ENCODE assay signal across 1 cellular context in genomic region chr2:24360050-24360962, GRCh38.
A peak's percentile ranks its signal among the peaks of the same experiment; 100 is the strongest.
TF ChIP-seq lines count a peak whose summit lies in the region.

TSS of gene ITSN2 (minus strand) at chr2:24360536. CDS start at chr2:24328082, 32,454 bp downstream.

TF ChIP-seq in HEK293, 187 proteins besides CTCF, POLR2A, EP300 and RAD21 (continued from another document and continues in another):
- TF ChIP-seq, protein P1, sequence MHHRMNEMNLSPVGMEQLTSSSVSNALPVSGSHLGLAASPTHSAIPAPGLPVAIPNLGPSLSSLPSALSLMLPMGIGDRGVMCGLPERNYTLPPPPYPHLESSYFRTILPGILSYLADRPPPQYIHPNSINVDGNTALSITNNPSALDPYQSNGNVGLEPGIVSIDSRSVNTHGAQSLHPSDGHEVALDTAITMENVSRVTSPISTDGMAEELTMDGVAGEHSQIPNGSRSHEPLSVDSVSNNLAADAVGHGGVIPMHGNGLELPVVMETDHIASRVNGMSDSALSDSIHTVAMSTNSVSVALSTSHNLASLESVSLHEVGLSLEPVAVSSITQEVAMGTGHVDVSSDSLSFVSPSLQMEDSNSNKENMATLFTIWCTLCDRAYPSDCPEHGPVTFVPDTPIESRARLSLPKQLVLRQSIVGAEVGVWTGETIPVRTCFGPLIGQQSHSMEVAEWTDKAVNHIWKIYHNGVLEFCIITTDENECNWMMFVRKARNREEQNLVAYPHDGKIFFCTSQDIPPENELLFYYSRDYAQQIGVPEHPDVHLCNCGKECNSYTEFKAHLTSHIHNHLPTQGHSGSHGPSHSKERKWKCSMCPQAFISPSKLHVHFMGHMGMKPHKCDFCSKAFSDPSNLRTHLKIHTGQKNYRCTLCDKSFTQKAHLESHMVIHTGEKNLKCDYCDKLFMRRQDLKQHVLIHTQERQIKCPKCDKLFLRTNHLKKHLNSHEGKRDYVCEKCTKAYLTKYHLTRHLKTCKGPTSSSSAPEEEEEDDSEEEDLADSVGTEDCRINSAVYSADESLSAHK (tag by site-specific recombination; IDR thresholded peaks at IDR 0.05): 0 out of 2 replicates have a peak, but pooled peaks have one; percentile 29
- TF ChIP-seq ZNF112 (tag by site-specific recombination; IDR thresholded peaks at IDR 0.05) (no peak), ZBTB21 (tag by site-specific recombination; IDR thresholded peaks at IDR 0.05) (no peak), GLIS1 (tag by site-specific recombination; IDR thresholded peaks at IDR 0.05) (peak; percentile 67), ZXDB (tag by site-specific recombination; IDR thresholded peaks at IDR 0.05) (peak; percentile 35; the same call in 1 of the 2 replicates), ZNF555 (tag by site-specific recombination; conservative IDR thresholded peaks at IDR 0.05) (no peak), ZNF266 (tag by site-specific recombination; IDR thresholded peaks at IDR 0.05; ENCODE audit: low read depth) (no peak), ZNF16 (tag by site-specific recombination; IDR thresholded peaks at IDR 0.05; ENCODE audit: low read depth) (no peak), ZNF830 (tag by site-specific recombination; IDR thresholded peaks at IDR 0.05; ENCODE audit: low read depth) (no peak), ZNF626 (tag by site-specific recombination; IDR thresholded peaks at IDR 0.05) (no peak), ZNF2 (tag by site-specific recombination; IDR thresholded peaks at IDR 0.05) (0 out of 2 replicates have a peak, but pooled peaks have one; percentile 19), GFI1B (tag by site-specific recombination; IDR thresholded peaks at IDR 0.05) (no peak), ZNF521 (tag by site-specific recombination; IDR thresholded peaks at IDR 0.05) (no peak), ZNF341 (tag by site-specific recombination; IDR thresholded peaks at IDR 0.05; ENCODE audit: low read depth) (peak; percentile 96), ZNF248 (tag by site-specific recombination; IDR thresholded peaks at IDR 0.05) (no peak), GLI2 (tag by site-specific recombination; IDR thresholded peaks at IDR 0.05; ENCODE audit: borderline replicate concordance, low read depth) (no peak), ZIC2 (tag by site-specific recombination; IDR thresholded peaks at IDR 0.05) (peak; percentile 74), ZNF19 (tag by site-specific recombination; IDR thresholded peaks at IDR 0.05; ENCODE audit: low read depth) (no peak), ZBTB20 (tag by site-specific recombination; IDR thresholded peaks at IDR 0.05) (peak; percentile 86), ZNF529 (tag by site-specific recombination; IDR thresholded peaks at IDR 0.05; ENCODE audit: insufficient replicate concordance) (no peak), WT1 (tag by site-specific recombination; IDR thresholded peaks at IDR 0.05) (no peak), ZNF426 (tag by site-specific recombination; IDR thresholded peaks at IDR 0.05) (no peak), ZNF561 (tag by site-specific recombination; IDR thresholded peaks at IDR 0.05; ENCODE audit: borderline replicate concordance) (no peak; the same call in 1 of the 2 replicates), REST (tag by site-specific recombination; IDR thresholded peaks at IDR 0.05) (peak; percentile 36; the same call in 1 of the 2 replicates), ZNF549 (tag by site-specific recombination; IDR thresholded peaks at IDR 0.05) (no peak), ZNF184 (tag by site-specific recombination; IDR thresholded peaks at IDR 0.05) (no peak), ZNF239 (tag by site-specific recombination; IDR thresholded peaks at IDR 0.05) (no peak), KLF1 (tag by site-specific recombination; IDR thresholded peaks at IDR 0.05) (peak; percentile 72), ZNF221 (tag by site-specific recombination; IDR thresholded peaks at IDR 0.05; ENCODE audit: borderline replicate concordance) (no peak), ZNF776 (tag by site-specific recombination; IDR thresholded peaks at IDR 0.05; ENCODE audit: borderline replicate concordance) (no peak), ZNF654 (tag by site-specific recombination; IDR thresholded peaks at IDR 0.05; ENCODE audit: low read depth) (no peak), GLIS2 (tag by site-specific recombination; IDR thresholded peaks at IDR 0.05) (peak; percentile 88), ZNF488 (tag by site-specific recombination; IDR thresholded peaks at IDR 0.05) (no peak), ZBTB49 (tag by site-specific recombination; IDR thresholded peaks at IDR 0.05; ENCODE audit: low read depth) (no peak), ZNF621 (tag by site-specific recombination; IDR thresholded peaks at IDR 0.05) (no peak), MZF1 (tag by site-specific recombination; IDR thresholded peaks at IDR 0.05; ENCODE audit: borderline replicate concordance) (no peak), OSR2 (tag by site-specific recombination; IDR thresholded peaks at IDR 0.05) (no peak), ZNF214 (tag by site-specific recombination; IDR thresholded peaks at IDR 0.05; ENCODE audit: borderline replicate concordance) (no peak), ZNF366 (tag by site-specific recombination; conservative IDR thresholded peaks at IDR 0.05) (no peak), ZFP37 (tag by site-specific recombination; IDR thresholded peaks at IDR 0.05) (peak; percentile 56; the same call in 1 of the 2 replicates), ZNF558 (tag by site-specific recombination; IDR thresholded peaks at IDR 0.05) (no peak), ZNF544 (tag by site-specific recombination; IDR thresholded peaks at IDR 0.05) (no peak), ZNF639 (tag by site-specific recombination; IDR thresholded peaks at IDR 0.05) (no peak), ZNF155 (tag by site-specific recombination; IDR thresholded peaks at IDR 0.05) (no peak), ZNF121 (tag by site-specific recombination; IDR thresholded peaks at IDR 0.05) (0 out of 2 replicates have a peak, but pooled peaks have one; percentile 41), ZNF623 (tag by site-specific recombination; IDR thresholded peaks at IDR 0.05) (no peak), ZSCAN16 (tag by site-specific recombination; IDR thresholded peaks at IDR 0.05) (no peak), ZFP69B (tag by site-specific recombination; IDR thresholded peaks at IDR 0.05) (no peak), ZNF670 (tag by site-specific recombination; IDR thresholded peaks at IDR 0.05; ENCODE audit: low read depth) (no peak), ZNF354C (tag by site-specific recombination; IDR thresholded peaks at IDR 0.05; ENCODE audit: borderline replicate concordance, low read depth) (no peak)
- TF ChIP-seq, protein P2, sequence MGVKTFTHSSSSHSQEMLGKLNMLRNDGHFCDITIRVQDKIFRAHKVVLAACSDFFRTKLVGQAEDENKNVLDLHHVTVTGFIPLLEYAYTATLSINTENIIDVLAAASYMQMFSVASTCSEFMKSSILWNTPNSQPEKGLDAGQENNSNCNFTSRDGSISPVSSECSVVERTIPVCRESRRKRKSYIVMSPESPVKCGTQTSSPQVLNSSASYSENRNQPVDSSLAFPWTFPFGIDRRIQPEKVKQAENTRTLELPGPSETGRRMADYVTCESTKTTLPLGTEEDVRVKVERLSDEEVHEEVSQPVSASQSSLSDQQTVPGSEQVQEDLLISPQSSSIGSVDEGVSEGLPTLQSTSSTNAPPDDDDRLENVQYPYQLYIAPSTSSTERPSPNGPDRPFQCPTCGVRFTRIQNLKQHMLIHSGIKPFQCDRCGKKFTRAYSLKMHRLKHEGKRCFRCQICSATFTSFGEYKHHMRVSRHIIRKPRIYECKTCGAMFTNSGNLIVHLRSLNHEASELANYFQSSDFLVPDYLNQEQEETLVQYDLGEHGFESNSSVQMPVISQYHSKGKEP (tag by site-specific recombination; IDR thresholded peaks at IDR 0.05): no peak
- TF ChIP-seq, protein P3, sequence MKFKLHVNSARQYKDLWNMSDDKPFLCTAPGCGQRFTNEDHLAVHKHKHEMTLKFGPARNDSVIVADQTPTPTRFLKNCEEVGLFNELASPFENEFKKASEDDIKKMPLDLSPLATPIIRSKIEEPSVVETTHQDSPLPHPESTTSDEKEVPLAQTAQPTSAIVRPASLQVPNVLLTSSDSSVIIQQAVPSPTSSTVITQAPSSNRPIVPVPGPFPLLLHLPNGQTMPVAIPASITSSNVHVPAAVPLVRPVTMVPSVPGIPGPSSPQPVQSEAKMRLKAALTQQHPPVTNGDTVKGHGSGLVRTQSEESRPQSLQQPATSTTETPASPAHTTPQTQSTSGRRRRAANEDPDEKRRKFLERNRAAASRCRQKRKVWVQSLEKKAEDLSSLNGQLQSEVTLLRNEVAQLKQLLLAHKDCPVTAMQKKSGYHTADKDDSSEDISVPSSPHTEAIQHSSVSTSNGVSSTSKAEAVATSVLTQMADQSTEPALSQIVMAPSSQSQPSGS (tag by site-specific recombination; IDR thresholded peaks at IDR 0.05; ENCODE audit: low read depth): no peak
- TF ChIP-seq, protein P4, sequence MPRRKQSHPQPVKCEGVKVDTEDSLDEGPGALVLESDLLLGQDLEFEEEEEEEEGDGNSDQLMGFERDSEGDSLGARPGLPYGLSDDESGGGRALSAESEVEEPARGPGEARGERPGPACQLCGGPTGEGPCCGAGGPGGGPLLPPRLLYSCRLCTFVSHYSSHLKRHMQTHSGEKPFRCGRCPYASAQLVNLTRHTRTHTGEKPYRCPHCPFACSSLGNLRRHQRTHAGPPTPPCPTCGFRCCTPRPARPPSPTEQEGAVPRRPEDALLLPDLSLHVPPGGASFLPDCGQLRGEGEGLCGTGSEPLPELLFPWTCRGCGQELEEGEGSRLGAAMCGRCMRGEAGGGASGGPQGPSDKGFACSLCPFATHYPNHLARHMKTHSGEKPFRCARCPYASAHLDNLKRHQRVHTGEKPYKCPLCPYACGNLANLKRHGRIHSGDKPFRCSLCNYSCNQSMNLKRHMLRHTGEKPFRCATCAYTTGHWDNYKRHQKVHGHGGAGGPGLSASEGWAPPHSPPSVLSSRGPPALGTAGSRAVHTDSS (tag by site-specific recombination; IDR thresholded peaks at IDR 0.05): no peak
